1 cellular context compared by ENCODE assay signal in the genomic region with DNA sequence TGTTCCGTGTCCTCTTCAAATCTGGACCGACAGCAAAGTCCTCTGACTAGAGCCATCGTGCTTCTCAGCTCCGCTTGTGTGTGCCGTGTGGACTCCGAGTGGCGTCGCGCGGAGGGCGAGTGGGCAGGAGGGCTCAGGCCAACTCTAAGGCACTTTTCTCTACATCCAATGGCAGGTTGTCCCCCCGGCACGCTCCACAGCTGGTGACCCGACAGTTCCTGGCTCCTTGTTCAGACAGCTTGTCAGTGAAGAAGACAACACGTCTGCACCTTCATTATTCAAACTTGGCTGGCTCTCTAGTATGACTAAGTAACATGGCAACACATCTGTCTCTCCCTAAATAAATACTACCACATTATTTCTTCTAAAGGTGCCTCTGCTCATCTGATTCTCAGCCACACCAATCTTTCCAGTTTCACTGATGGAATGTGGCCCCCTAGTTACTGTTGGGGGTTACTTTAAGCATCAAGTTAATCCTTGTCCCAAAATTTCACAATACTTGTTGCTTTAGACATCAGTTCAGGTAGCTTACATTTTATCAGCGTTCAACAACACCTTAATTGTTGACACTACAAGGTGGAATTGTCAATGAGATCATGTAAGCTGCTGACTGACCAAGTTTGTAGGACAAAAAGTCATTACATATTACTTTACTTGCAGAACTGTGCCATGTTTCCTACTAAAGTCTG.
A peak's percentile ranks its signal among the peaks of the same experiment; 100 is the strongest.
TF ChIP-seq lines count a peak whose summit lies in the region.

No MANE protein-coding gene starts in this region.

TF ChIP-seq in HEK293, 187 proteins besides CTCF, POLR2A, EP300 and RAD21:
- no peak for TF ChIP-seq ZNF354C (tag by site-specific recombination; IDR thresholded peaks at IDR 0.05; ENCODE audit: borderline replicate concordance, low read depth)
- TF ChIP-seq SCRT2 (tag by site-specific recombination; IDR thresholded peaks at IDR 0.05): peak; percentile 78
